In the genomic region with DNA sequence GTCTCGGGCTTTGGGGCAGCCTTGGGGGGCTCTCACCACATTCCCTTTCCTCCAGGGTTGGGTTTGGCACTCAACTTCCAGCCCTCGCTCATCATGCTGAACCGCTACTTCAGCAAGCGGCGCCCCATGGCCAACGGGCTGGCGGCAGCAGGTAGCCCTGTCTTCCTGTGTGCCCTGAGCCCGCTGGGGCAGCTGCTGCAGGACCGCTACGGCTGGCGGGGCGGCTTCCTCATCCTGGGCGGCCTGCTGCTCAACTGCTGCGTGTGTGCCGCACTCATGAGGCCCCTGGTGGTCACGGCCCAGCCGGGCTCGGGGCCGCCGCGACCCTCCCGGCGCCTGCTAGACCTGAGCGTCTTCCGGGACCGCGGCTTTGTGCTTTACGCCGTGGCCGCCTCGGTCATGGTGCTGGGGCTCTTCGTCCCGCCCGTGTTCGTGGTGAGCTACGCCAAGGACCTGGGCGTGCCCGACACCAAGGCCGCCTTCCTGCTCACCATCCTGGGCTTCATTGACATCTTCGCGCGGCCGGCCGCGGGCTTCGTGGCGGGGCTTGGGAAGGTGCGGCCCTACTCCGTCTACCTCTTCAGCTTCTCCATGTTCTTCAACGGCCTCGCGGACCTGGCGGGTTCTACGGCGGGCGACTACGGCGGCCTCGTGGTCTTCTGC, we compare ENCODE assay signal across 11 cellular contexts. TPM values are rescaled to one million over a fixed set of nuclear protein-coding genes. Genes with fewer than 3 reads are reported as not detected.
DNase-seq lines count a peak whose midpoint lies in the region; ATAC-seq and TF ChIP-seq lines count a peak whose summit lies in the region.
"Had no signal": no experiment of that assay in that cellular context is flagged by ENCODE, and none has a peak within 500 bp of the region (broad histone marks: within the 10 kb centered on the region; RNA-seq: fewer than 3 reads in every experiment).

No MANE protein-coding gene starts in this region.

- no peak for ATAC-seq in psoas muscle
- ATAC-seq in stimulated activated naive B cell treated with anti-CD40 and anti-IgM and Interleukin-4, amounts not matched to agents 10 μg/mL and 1 μg/mL and 100 μg/mL, for 72 hours (replicated peaks), result no peak

- peak overlapping the region; percentile 87 to 100 (median 97) for H3K4me2 ChIP-seq in BLaER1 treated with 17β-estradiol and CSF1 and Interleukin-3, amounts not matched to agents 10 nM and 100 nM

- TF ChIP-seq CTCF in psoas muscle (IDR thresholded peaks at IDR 0.05), result no peak

- no peak overlapping the region for H3K27ac Mint-ChIP-seq in stimulated activated naive B cell treated with anti-CD40 and anti-IgM and Interleukin-4, amounts not matched to agents 10 μg/mL and 1 μg/mL and 100 μg/mL, for 72 hours

- 79 to 95% (median 93%) methylated on average over 54 to 59 of the region's 59 CpGs for WGBS in psoas muscle, 3 donors

- peaks cover 51 to 72% of the 10 kb centered on the region in 2 donors for H3K4me1 Mint-ChIP-seq in stimulated activated naive B cell treated with anti-CD40 and anti-IgM and Interleukin-4, amounts not matched to agents 10 μg/mL and 1 μg/mL and 100 μg/mL, for 72 hours

- no peaks in the 10 kb centered on the region for H3K27me3 Mint-ChIP-seq in stimulated activated naive B cell treated with anti-CD40 and anti-IgM and Interleukin-4, amounts not matched to agents 10 μg/mL and 1 μg/mL and 100 μg/mL, for 72 hours
- H3K27me3 Mint-ChIP-seq: activated CD4-positive, alpha-beta memory T cell treated with anti-CD3 and anti-CD28 coated beads, Interleukin-2, amount 10 ng/mL, durations not matched to agents 7 days and 5 days; T-cell had no signal

- peaks cover 94 to 100% (median 99%) of the 10 kb centered on the region in 11 experiments for H4K20me1 ChIP-seq in BLaER1 treated with 17β-estradiol and CSF1 and Interleukin-3, amounts not matched to agents 10 nM and 100 nM

- DNase-seq in H7, result peak; percentile 87
- DNase-seq in effector CD8-positive, alpha-beta T cell (lab: John Stamatoyannopoulos, UW), result peak; percentile 16
- DNase-seq in psoas muscle, result peak; percentile 30 to 67
- no peak for DNase-seq in OCI-M2 (lab: John Stamatoyannopoulos, UW; ENCODE audit: unreplicated experiment)
- DNase-seq in NCI-H146 treated with DMSO at 0.1 percent for 48 hours (lab: John Stamatoyannopoulos, UW; ENCODE audit: unreplicated experiment), result no peak
- no peak for DNase-seq in stimulated activated naive B cell treated with anti-CD40 and anti-IgM and Interleukin-4, amounts not matched to agents 10 μg/mL and 1 μg/mL and 100 μg/mL, for 72 hours
- no peak for DNase-seq in GOT3 (lab: John Stamatoyannopoulos, UW)
- DNase-seq: HCEC 1CT had no signal

- no peaks in the 10 kb centered on the region for H3K9me3 Mint-ChIP-seq in stimulated activated naive B cell treated with anti-CD40 and anti-IgM and Interleukin-4, amounts not matched to agents 10 μg/mL and 1 μg/mL and 100 μg/mL, for 72 hours
- H3K9me3 Mint-ChIP-seq: activated CD4-positive, alpha-beta memory T cell treated with anti-CD3 and anti-CD28 coated beads, Interleukin-2, amount 10 ng/mL, durations not matched to agents 7 days and 5 days; T-cell had no signal

- peaks cover 8 to 79% (median 45%) of the 10 kb centered on the region in 11 experiments for H3K36me3 ChIP-seq in BLaER1 treated with 17β-estradiol and CSF1 and Interleukin-3, amounts not matched to agents 10 nM and 100 nM
- H3K36me3 ChIP-seq in H7 (replicated peaks; ENCODE audit: control insufficient read depth, insufficient read depth, low read length) (peaks cover 3% of the 10 kb centered on the region), psoas muscle (ENCODE audit: insufficient read depth in 1 of 2, low read depth in 1 of 2) (peaks cover 0 to 24% of the 10 kb centered on the region in 2 donors)

- H3K27ac ChIP-seq in BLaER1 treated with 17β-estradiol and CSF1 and Interleukin-3, amounts not matched to agents 10 nM and 100 nM, result peak overlapping the region in 9 of 11 experiments; percentile 2 to 77 (median 50); a peak in 15 of 22 replicates
- H3K27ac ChIP-seq in psoas muscle, result peak overlapping the region; percentile 73

- peaks cover 20 to 22% of the 10 kb centered on the region in 2 donors for H3K36me3 Mint-ChIP-seq in stimulated activated naive B cell treated with anti-CD40 and anti-IgM and Interleukin-4, amounts not matched to agents 10 μg/mL and 1 μg/mL and 100 μg/mL, for 72 hours
- H3K36me3 Mint-ChIP-seq: T-cell had no signal

- H3K9me3 ChIP-seq in BLaER1 treated with 17β-estradiol and CSF1 and Interleukin-3, amounts not matched to agents 10 nM and 100 nM (replicated peaks in 1 of 11), result no peaks in the 10 kb centered on the region
- no peaks in the 10 kb centered on the region for H3K9me3 ChIP-seq in psoas muscle

- peaks cover 97 to 100% (median 99%) of the 10 kb centered on the region in 10 experiments for H3K4me1 ChIP-seq in BLaER1 treated with 17β-estradiol and CSF1 and Interleukin-3, amounts not matched to agents 10 nM and 100 nM
- H3K4me1 ChIP-seq in psoas muscle, result peaks cover 92% of the 10 kb centered on the region

- H3K9ac ChIP-seq in BLaER1 treated with 17β-estradiol and CSF1 and Interleukin-3, amounts not matched to agents 10 nM and 100 nM, result peak overlapping the region; percentile 4 to 74 (median 65); a peak in 19 of 22 replicates

- H3K4me3 Mint-ChIP-seq in stimulated activated naive B cell treated with anti-CD40 and anti-IgM and Interleukin-4, amounts not matched to agents 10 μg/mL and 1 μg/mL and 100 μg/mL, for 72 hours, result no peak overlapping the region
- H3K4me3 Mint-ChIP-seq: activated CD4-positive, alpha-beta memory T cell treated with anti-CD3 and anti-CD28 coated beads, Interleukin-2, amount 10 ng/mL, durations not matched to agents 7 days and 5 days had no signal

- intact Hi-C loops in psoas muscle (cut with DNase I), result loop anchor here in 1 of 2 donors (2.0 to 5.0 kb wide), 2 partner anchors 35 to 84 kb away; a partner anchor contains a TSS

- H3K27me3 ChIP-seq in BLaER1 treated with 17β-estradiol and CSF1 and Interleukin-3, amounts not matched to agents 10 nM and 100 nM, result no peaks in the 10 kb centered on the region
- no peaks in the 10 kb centered on the region for H3K27me3 ChIP-seq in H7 (ENCODE audit: control insufficient read depth, insufficient read depth, low read length)
- H3K27me3 ChIP-seq in psoas muscle (ENCODE audit: insufficient read depth in 3 of 3, low read length in 2 of 3), result no peaks in the 10 kb centered on the region

- H3K4me3 ChIP-seq in BLaER1 treated with 17β-estradiol and CSF1 and Interleukin-3, amounts not matched to agents 10 nM and 100 nM, result peak overlapping the region in 8 of 10 experiments; percentile 14 to 99 (median 42); a peak in 12 of 20 replicates
- H3K4me3 ChIP-seq in H7 (ENCODE audit: insufficient read depth, low read depth, low read length), result no peak overlapping the region
- peak overlapping the region; percentile 31 for H3K4me3 ChIP-seq in psoas muscle

RNA-seq across cellular contexts. Expression of a gene that starts 8.4 kb away (rescaled TPM):
- total RNA-seq in H7 (2014; rRNA removed; shearing (Covaris generic)), result 31.2 and 52.0 TPM in 2 replicates
- total RNA-seq in psoas muscle, result 100 to 1,000 TPM in 2 of 4 donors, 10 to 100 TPM in 2; 18.6 to 182 (median 70.1) TPM
- polyA plus RNA-seq in psoas muscle, result 100 to 1,000 TPM; 102 to 263 (median 128) TPM

RNA-seq across cellular contexts. Expression of a gene that starts 24.6 kb away (rescaled TPM):
- total RNA-seq in H7 (2014; rRNA removed; shearing (Covaris generic)), result 3.7 and 6.0 TPM in 2 replicates
- total RNA-seq in psoas muscle, result 10 to 100 TPM; 10.2 to 15.3 (median 12.4) TPM
- polyA plus RNA-seq in psoas muscle, result 10 to 100 TPM in 1 of 3 donors, 1 to 10 TPM in 2; 7.2 to 11.1 (median 8.6) TPM

RNA-seq across cellular contexts. Expression of a gene that starts 36.3 kb away (rescaled TPM):
- 31.7 and 37.3 TPM in 2 replicates for total RNA-seq in H7 (2014; rRNA removed; shearing (Covaris generic))
- 100 to 1,000 TPM in 3 of 4 donors, 10 to 100 TPM in 1; 73.5 to 139 (median 116) TPM for total RNA-seq in psoas muscle
- polyA plus RNA-seq in psoas muscle, result 100 to 1,000 TPM in 1 of 3 donors, 10 to 100 TPM in 2; 74.3 to 124 (median 92.7) TPM

Comparison
In these comparisons a context has a peak if more than half of its experiments do, and no peak if none do; other contexts are left out.
1. DNase-seq: peak in H7 (single experiment), effector CD8-positive, alpha-beta T cell (single experiment) and psoas muscle (2 of 2); none in OCI-M2 (single experiment), NCI-H146 treated with DMSO at 0.1 percent for 48 hours (single experiment), stimulated activated naive B cell treated with anti-CD40 and anti-IgM and Interleukin-4, amounts not matched to agents 10 μg/mL and 1 μg/mL and 100 μg/mL, for 72 hours (single experiment) and GOT3 (single experiment).